ENCODE assay signal across 10 cellular contexts in the genomic region with DNA sequence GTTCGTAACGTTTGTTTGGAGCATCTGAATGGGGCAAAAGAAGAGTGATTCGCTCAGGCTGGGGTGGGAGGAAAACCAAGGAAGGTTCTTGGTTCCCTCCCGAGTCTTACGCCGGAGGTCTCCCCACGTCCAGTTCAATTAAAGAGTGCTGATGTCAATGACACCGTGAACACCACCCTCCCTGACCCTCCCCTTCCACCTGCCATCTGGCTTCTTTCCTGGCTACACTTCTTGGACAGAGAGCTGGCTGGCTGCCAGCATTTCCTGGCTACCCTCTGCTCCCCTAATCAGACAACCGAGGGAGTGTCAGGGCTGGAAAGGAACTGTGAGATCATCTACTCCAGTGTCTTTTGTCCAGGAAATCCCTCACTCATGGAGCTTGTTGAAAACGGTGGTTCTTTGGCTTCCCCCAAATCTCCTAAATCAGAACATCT. TPM values are rescaled to one million over a fixed set of nuclear protein-coding genes. Genes with fewer than 3 reads are reported as not detected.
DNase-seq lines count a peak whose midpoint lies in the region; ATAC-seq and TF ChIP-seq lines count a peak whose summit lies in the region.
"Had no signal": no experiment of that assay in that cellular context is flagged by ENCODE, and none has a peak within 500 bp of the region (broad histone marks: within the 10 kb centered on the region; RNA-seq: fewer than 3 reads in every experiment).

No MANE protein-coding gene starts in this region.

- intact Hi-C loops in MCF 10A (cut with micrococcal nuclease) = loop anchor here (1.0 kb wide), 1 partner anchor 274 kb away; no protein-coding TSS in a partner anchor
- intact Hi-C loops in mammary epithelial cell (cut with micrococcal nuclease) = loop anchor here (1.0 to 5.0 kb wide), 3 partner anchors 138 to 315 kb away; no protein-coding TSS in a partner anchor
- intact Hi-C loops in adrenal gland (cut with DNase I) = no loop called here

- no peak overlapping the region for H3K27ac Mint-ChIP-seq in MCF 10A (ENCODE audit: low read depth, unreplicated experiment)
- H3K27ac Mint-ChIP-seq in activated CD8-positive, alpha-beta memory T cell treated with anti-CD3 and anti-CD28 coated beads, Interleukin-2, amount 10 ng/mL, durations not matched to agents 7 days and 5 days = no peak overlapping the region
- H3K27ac Mint-ChIP-seq: T-helper 1 cell treated with Interleukin-12 subunit alpha and Interleukin-12 subunit beta and Interleukin-4 antibody, amounts not matched to agents 30 μg/mL and 1 μg/mL, for 36 hours had no signal

- H3K4me1 ChIP-seq in mammary epithelial cell (ENCODE audit: insufficient read depth, low read length) = no peaks in the 10 kb centered on the region
- peaks cover 0 to 4% of the 10 kb centered on the region in 2 donors for H3K4me1 ChIP-seq in adrenal gland (replicated peaks in 1 of 2)

- peak; percentile 39 for DNase-seq in MCF 10A (ENCODE audit: unreplicated experiment)
- DNase-seq in mammary epithelial cell = no peak
- DNase-seq in adrenal gland = peak in 5 of 7 donors; percentile 27 to 58 (median 41)
- peak; percentile 71 for DNase-seq in left lobe of liver (ENCODE audit: low spot score)
- no peak for DNase-seq in activated CD8-positive, alpha-beta memory T cell treated with anti-CD3 and anti-CD28 coated beads, Interleukin-2, amount 10 ng/mL, durations not matched to agents 7 days and 5 days
- DNase-seq in erythroblast (lab: John Stamatoyannopoulos, UW) = no peak

- H3K27ac ChIP-seq in mammary epithelial cell (ENCODE audit: insufficient read depth, low read depth, low read length) (no peak overlapping the region), adrenal gland (no peak overlapping the region)
- H3K27ac ChIP-seq: epithelial cell of prostate had no signal

- no peaks in the 10 kb centered on the region for H3K36me3 Mint-ChIP-seq in MCF 10A (ENCODE audit: insufficient read depth, unreplicated experiment)
- no peaks in the 10 kb centered on the region for H3K36me3 Mint-ChIP-seq in activated CD8-positive, alpha-beta memory T cell treated with anti-CD3 and anti-CD28 coated beads, Interleukin-2, amount 10 ng/mL, durations not matched to agents 7 days and 5 days

- in situ Hi-C loops in mammary epithelial cell (cut with MboI; ENCODE audit: low sequenced_read_pairs in 2 of 2) = loop anchor here in 1 of 2 donors (5.0 kb wide), 1 partner anchor 135 kb away; no protein-coding TSS in a partner anchor

- CTCF ChIA-PET in MCF 10A (lab: Yijun Ruan, JAX) = interaction anchor here (0.7 to 2.1 kb wide), 7 partner anchors 9 to 140 kb away, joined by 3 to 19 read pairs (median 3); no protein-coding TSS in a partner anchor
- CTCF ChIA-PET in mammary epithelial cell (lab: Charles Lee; ENCODE audit: low non-redundant PET) = interaction anchor here (0.6 kb wide), 1 partner anchor 57 kb away, joined by 5 read pairs; no protein-coding TSS in a partner anchor
- CTCF ChIA-PET in activated CD8-positive, alpha-beta memory T cell treated with anti-CD3 and anti-CD28 coated beads, Interleukin-2, amount 10 ng/mL, durations not matched to agents 7 days and 5 days (lab: Charles Lee) = interaction anchor here (1.1 to 1.6 kb wide), 4 partner anchors 9 to 379 kb away, joined by 3 to 5 read pairs (median 4); no protein-coding TSS in a partner anchor

- H3K27me3 ChIP-seq in mammary epithelial cell (ENCODE audit: insufficient read depth, low read length) (no peaks in the 10 kb centered on the region), adrenal gland (no peaks in the 10 kb centered on the region)

- peaks cover 25% of the 10 kb centered on the region for H3K27me3 Mint-ChIP-seq in MCF 10A (ENCODE audit: insufficient read depth, unreplicated experiment)
- H3K27me3 Mint-ChIP-seq in activated CD8-positive, alpha-beta memory T cell treated with anti-CD3 and anti-CD28 coated beads, Interleukin-2, amount 10 ng/mL, durations not matched to agents 7 days and 5 days = peaks cover 40% of the 10 kb centered on the region

- no peak for TF ChIP-seq CTCF in MCF 10A (IDR thresholded peaks at IDR 0.05; ENCODE audit: unreplicated experiment)
- TF ChIP-seq CTCF in mammary epithelial cell (conservative IDR thresholded peaks at IDR 0.05 in 1 of 2, IDR thresholded peaks at IDR 0.05 in 1 of 2; ENCODE audit: extremely low read depth in 1 of 2, insufficient read depth in 1 of 2, low read depth in 1 of 2, low read length in 2 of 2) = no peak
- no peak for TF ChIP-seq CTCF in adrenal gland (IDR thresholded peaks at IDR 0.05)

- H2AFZ ChIP-seq in mammary epithelial cell (ENCODE audit: low read depth, low read length) = no peak overlapping the region

- H3K9me3 Mint-ChIP-seq in MCF 10A (ENCODE audit: unreplicated experiment) = no peaks in the 10 kb centered on the region
- H3K9me3 Mint-ChIP-seq in activated CD8-positive, alpha-beta memory T cell treated with anti-CD3 and anti-CD28 coated beads, Interleukin-2, amount 10 ng/mL, durations not matched to agents 7 days and 5 days (ENCODE audit: low read depth) = no peaks in the 10 kb centered on the region
- H3K9me3 Mint-ChIP-seq: T-helper 1 cell treated with Interleukin-12 subunit alpha and Interleukin-12 subunit beta and Interleukin-4 antibody, amounts not matched to agents 30 μg/mL and 1 μg/mL, for 36 hours had no signal

- H3K4me1 Mint-ChIP-seq in MCF 10A (ENCODE audit: insufficient read depth, unreplicated experiment) = no peaks in the 10 kb centered on the region
- H3K4me1 Mint-ChIP-seq in activated CD8-positive, alpha-beta memory T cell treated with anti-CD3 and anti-CD28 coated beads, Interleukin-2, amount 10 ng/mL, durations not matched to agents 7 days and 5 days = no peaks in the 10 kb centered on the region

- dilution Hi-C loops in mammary epithelial cell (cut with HindIII; ENCODE audit: low sequenced_read_pairs) = no loop called here

- H3K9me3 ChIP-seq in mammary epithelial cell (replicated peaks; ENCODE audit: insufficient read depth, low read length) (no peaks in the 10 kb centered on the region), adrenal gland (replicated peaks in 1 of 3) (no peaks in the 10 kb centered on the region)

- no peak overlapping the region for H3K4me3 ChIP-seq in mammary epithelial cell (replicated peaks in 1 of 3; ENCODE audit: insufficient read depth in 1 of 3, low read depth in 2 of 3, low read length in 3 of 3)
- H3K4me3 ChIP-seq in adrenal gland = peak overlapping the region in 1 of 4 donors; percentile 29

- no TSS peak for BruUV-seq in MCF 10A (replicated peaks; lab: Mats Ljungman, UMichigan)
- no TSS peak for BruUV-seq in mammary epithelial cell (replicated peaks; lab: Mats Ljungman, UMichigan)

- H4K20me1 ChIP-seq in mammary epithelial cell (ENCODE audit: insufficient read depth, low read length) = no peaks in the 10 kb centered on the region

- ATAC-seq in left lobe of liver (peak; percentile 83), HG03196 (IDR thresholded peaks at IDR 0.05; ENCODE audit: unreplicated experiment) (no peak), GM21529 (IDR thresholded peaks at IDR 0.05; ENCODE audit: unreplicated experiment) (no peak)
- no peak for ATAC-seq in activated CD8-positive, alpha-beta memory T cell treated with anti-CD3 and anti-CD28 coated beads, Interleukin-2, amount 10 ng/mL, durations not matched to agents 7 days and 5 days

- no peak overlapping the region for H3K4me2 ChIP-seq in mammary epithelial cell (ENCODE audit: insufficient read depth, low read depth, low read length)

- H3K4me3 Mint-ChIP-seq in MCF 10A (ENCODE audit: unreplicated experiment) = no peak overlapping the region
- no peak overlapping the region for H3K4me3 Mint-ChIP-seq in activated CD8-positive, alpha-beta memory T cell treated with anti-CD3 and anti-CD28 coated beads, Interleukin-2, amount 10 ng/mL, durations not matched to agents 7 days and 5 days
- H3K4me3 Mint-ChIP-seq: T-helper 1 cell treated with Interleukin-12 subunit alpha and Interleukin-12 subunit beta and Interleukin-4 antibody, amounts not matched to agents 30 μg/mL and 1 μg/mL, for 36 hours had no signal

- no peak overlapping the region for H3K9ac ChIP-seq in mammary epithelial cell (ENCODE audit: insufficient read depth, low read length)

- WGBS in mammary epithelial cell (ENCODE audit: low coverage, missing lambda C conversion rate) = 28% methylated on average over 10 of the region's 10 CpGs
- 12 to 19% (median 15%) methylated on average over 10 of the region's 10 CpGs for WGBS in adrenal gland, 4 donors

- H3K79me2 ChIP-seq in mammary epithelial cell (ENCODE audit: insufficient read depth, low read length) = no peaks in the 10 kb centered on the region

- POLR2A ChIA-PET in MCF 10A (lab: Yijun Ruan, JAX) = no interaction called here

- no peaks in the 10 kb centered on the region for H3K36me3 ChIP-seq in mammary epithelial cell (ENCODE audit: insufficient read depth, low read length)
- H3K36me3 ChIP-seq in adrenal gland (replicated peaks in 1 of 2) = no peaks in the 10 kb centered on the region

- TF ChIP-seq POLR2A in adrenal gland (IDR thresholded peaks at IDR 0.05) = no peak
- no peak for TF ChIP-seq POLR2A in erythroblast (IDR thresholded peaks at IDR 0.05; ENCODE audit: low read length)

RNA-seq across cellular contexts. Expression of gene FFAR4, which starts 24.1 kb away (rescaled TPM):
- not detected in 2 replicates for total RNA-seq in MCF 10A (2022)
- not detected for total RNA-seq in mammary epithelial cell
- not detected for polyA plus RNA-seq in mammary epithelial cell
- not detected for polyA minus RNA-seq in mammary epithelial cell
- 1 to 10 TPM in 4 of 8 donors, under 1 TPM in 3, not detected in 1; 0.42 to 1.4 (median 1.2) TPM for total RNA-seq in adrenal gland
- polyA plus RNA-seq in adrenal gland = under 1 TPM; 0.20 to 0.57 (median 0.24) TPM
- 0.25 TPM for total RNA-seq in left lobe of liver
- not detected for total RNA-seq in activated CD8-positive, alpha-beta memory T cell treated with anti-CD3 and anti-CD28 coated beads, Interleukin-2, amount 10 ng/mL, durations not matched to agents 7 days and 5 days

RNA-seq across cellular contexts. Expression of gene CEP55, which starts 46.0 kb away (rescaled TPM):
- total RNA-seq in MCF 10A (2022) (25.2 and 39.4 TPM in 2 replicates), mammary epithelial cell (10 to 100 TPM in 1 of 2 donors, 1 to 10 TPM in 1; 1.2 to 35.4 TPM), adrenal gland (1 to 10 TPM in 5 of 8 donors, under 1 TPM in 3; 0.66 to 2.8 (median 1.2) TPM), left lobe of liver (0.08 TPM)
- polyA plus RNA-seq in mammary epithelial cell (26.8 TPM), adrenal gland (1 to 10 TPM in 1 of 3 donors, under 1 TPM in 2; 0.32 to 3.2 (median 0.44) TPM)
- 18.2 TPM for polyA minus RNA-seq in mammary epithelial cell
- total RNA-seq in activated CD8-positive, alpha-beta memory T cell treated with anti-CD3 and anti-CD28 coated beads, Interleukin-2, amount 10 ng/mL, durations not matched to agents 7 days and 5 days = 10 to 100 TPM; 75.6 to 79.3 TPM

RNA-seq across cellular contexts. Expression of gene RBP4, which starts 58.7 kb away (rescaled TPM):
- total RNA-seq in MCF 10A (2022) = not detected in 2 replicates
- not detected for total RNA-seq in mammary epithelial cell
- not detected for polyA plus RNA-seq in mammary epithelial cell
- not detected for polyA minus RNA-seq in mammary epithelial cell
- 10 to 100 TPM in 5 of 8 donors, 1 to 10 TPM in 2, under 1 TPM in 1; 0.66 to 14.5 (median 10.8) TPM for total RNA-seq in adrenal gland
- 100 to 1,000 TPM in 1 of 3 donors, 1 to 10 TPM in 2; 4.8 to 224 (median 5.3) TPM for polyA plus RNA-seq in adrenal gland
- total RNA-seq in left lobe of liver = 6,485 TPM
- total RNA-seq in activated CD8-positive, alpha-beta memory T cell treated with anti-CD3 and anti-CD28 coated beads, Interleukin-2, amount 10 ng/mL, durations not matched to agents 7 days and 5 days = not detected

Comparison
In these comparisons a context has a peak if more than half of its experiments do, and no peak if none do; other contexts are left out.
1. DNase-seq: peak in MCF 10A (single experiment), adrenal gland (5 of 7) and left lobe of liver (single experiment); none in mammary epithelial cell (single experiment), activated CD8-positive, alpha-beta memory T cell treated with anti-CD3 and anti-CD28 coated beads, Interleukin-2, amount 10 ng/mL, durations not matched to agents 7 days and 5 days (single experiment) and erythroblast (0 of 2).
2. RNA of gene RBP4, which starts 58.7 kb away (total RNA-seq): 6,485 TPM in left lobe of liver (single experiment); 0.66 to 14.5 TPM in adrenal gland, not detected in MCF 10A, not detected in mammary epithelial cell and not detected in activated CD8-positive, alpha-beta memory T cell treated with anti-CD3 and anti-CD28 coated beads, Interleukin-2, amount 10 ng/mL, durations not matched to agents 7 days and 5 days; every median in the first group is over 100 times any median in the second.
3. intact Hi-C loops: an anchor here in MCF 10A (1.0 kb wide) and mammary epithelial cell (1.0 to 5.0 kb wide); none called in adrenal gland.